In genomic region chr20:62794007-62794724, GRCh38 we compare ENCODE assay signal across 8 cellular contexts. TPM values are rescaled to one million over a fixed set of nuclear protein-coding genes. Genes with fewer than 3 reads are reported as not detected.
DNase-seq lines count a peak whose midpoint lies in the region; ATAC-seq and TF ChIP-seq lines count a peak whose summit lies in the region.

No MANE protein-coding gene starts in this region.

- TF ChIP-seq POLR2A in GM19099 (IDR thresholded peaks at IDR 0.05; ENCODE audit: extremely low read depth, insufficient read length, low read depth), result peak; percentile 72

- peak; percentile 73 for ATAC-seq in HG03354 (IDR thresholded peaks at IDR 0.05; ENCODE audit: poor library complexity, severe bottlenecking, unreplicated experiment)

- DNase-seq in AML-193 (lab: John Stamatoyannopoulos, UW), result peak; percentile 80 to 90
- peak; percentile 87 to 97 for DNase-seq in NCI-H446 (lab: John Stamatoyannopoulos, UW)
- DNase-seq in activated CD4-positive, alpha-beta T cell treated with anti-CD3 and anti-CD28 coated beads for 1 hour, result peak; percentile 82
- DNase-seq in cerebellum (ENCODE audit: low spot score), result peak; percentile 99
- peak; percentile 97 for DNase-seq in kidney tubule cell (ENCODE audit: low spot score)
- DNase-seq in stimulated activated CD4-positive, alpha-beta T cell treated with anti-CD3 and anti-CD28 coated beads, Interleukin-15, amount 100 ng/mL, for 48 hours (ENCODE audit: low read depth in 2 of 2), result peak; percentile 87 to 94

RNA-seq across cellular contexts. Expression of gene MRGBP, which starts 2.1 kb away (rescaled TPM):
- total RNA-seq in cerebellum, result 11.5 TPM

RNA-seq across cellular contexts. Expression of gene OGFR, which starts 10.5 kb away (rescaled TPM):
- 12.0 TPM for total RNA-seq in cerebellum

RNA-seq across cellular contexts. Expression of gene COL9A3, which starts 22.7 kb away (rescaled TPM):
- 3.8 TPM for total RNA-seq in cerebellum

Comparison
In these comparisons a context has a peak if more than half of its experiments do, and no peak if none do; other contexts are left out.
1. Peak in every context shown above with its lines: DNase-seq and ATAC-seq.